ENCODE assay signal across 1 cellular context in genomic region chr7:21365866-21366624, GRCh38.
A peak's percentile ranks its signal among the peaks of the same experiment; 100 is the strongest.
TF ChIP-seq lines count a peak whose summit lies in the region.

No MANE protein-coding gene starts in this region.

TF ChIP-seq in HEK293, 187 proteins besides CTCF, POLR2A, EP300 and RAD21 (continued from another document and continues in another):
- no peak for TF ChIP-seq ZBTB26 (tag by site-specific recombination; optimal IDR thresholded peaks at IDR 0.05)
- no peak for TF ChIP-seq ZNF324 (tag by site-specific recombination; IDR thresholded peaks at IDR 0.05)
- no peak for TF ChIP-seq REPIN1 (tag by site-specific recombination; IDR thresholded peaks at IDR 0.05; ENCODE audit: low read depth)
- TF ChIP-seq SALL2 (tag by site-specific recombination; IDR thresholded peaks at IDR 0.05; ENCODE audit: borderline replicate concordance), result no peak
- TF ChIP-seq ZNF624 (tag by site-specific recombination; IDR thresholded peaks at IDR 0.05), result no peak
- no peak for TF ChIP-seq BCL11B (tag by site-specific recombination; IDR thresholded peaks at IDR 0.05; ENCODE audit: low read depth)
- TF ChIP-seq IKZF3 (tag by site-specific recombination; IDR thresholded peaks at IDR 0.05), result no peak
- TF ChIP-seq, protein P1, sequence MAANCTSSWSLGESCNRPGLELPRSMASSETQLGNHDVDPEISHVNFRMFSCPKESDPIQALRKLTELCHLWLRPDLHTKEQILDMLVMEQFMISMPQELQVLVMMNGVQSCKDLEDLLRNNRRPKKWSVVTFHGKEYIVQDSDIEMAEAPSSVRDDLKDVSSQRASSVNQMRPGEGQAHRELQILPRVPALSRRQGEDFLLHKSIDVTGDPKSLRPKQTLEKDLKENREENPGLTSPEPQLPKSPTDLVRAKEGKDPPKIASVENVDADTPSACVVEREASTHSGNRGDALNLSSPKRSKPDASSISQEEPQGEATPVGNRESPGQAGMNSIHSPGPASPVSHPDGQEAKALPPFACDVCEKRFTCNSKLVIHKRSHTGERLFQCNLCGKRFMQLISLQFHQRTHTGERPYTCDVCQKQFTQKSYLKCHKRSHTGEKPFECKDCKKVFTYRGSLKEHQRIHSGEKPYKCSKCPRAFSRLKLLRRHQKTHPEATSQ (tag by site-specific recombination; IDR thresholded peaks at IDR 0.05), result no peak
- TF ChIP-seq ZNF791 (tag by site-specific recombination; IDR thresholded peaks at IDR 0.05), result no peak
- no peak for TF ChIP-seq ZNF837 (tag by site-specific recombination; IDR thresholded peaks at IDR 0.05)
- peak; percentile 43; the same call in 1 of the 2 replicates for TF ChIP-seq KLF8 (tag by site-specific recombination; IDR thresholded peaks at IDR 0.05)
- TF ChIP-seq ZNF785 (tag by site-specific recombination; IDR thresholded peaks at IDR 0.05), result no peak
- TF ChIP-seq KLF7 (tag by site-specific recombination; IDR thresholded peaks at IDR 0.05; ENCODE audit: borderline replicate concordance), result no peak
- no peak for TF ChIP-seq KLF9 (tag by site-specific recombination; IDR thresholded peaks at IDR 0.05; ENCODE audit: low read depth)
- no peak for TF ChIP-seq ZNF529 (tag by site-specific recombination; IDR thresholded peaks at IDR 0.05; ENCODE audit: insufficient replicate concordance)
- TF ChIP-seq ZNF16 (tag by site-specific recombination; IDR thresholded peaks at IDR 0.05; ENCODE audit: low read depth), result no peak
- TF ChIP-seq ZNF2 (tag by site-specific recombination; IDR thresholded peaks at IDR 0.05), result no peak
- TF ChIP-seq ZNF596 (tag by site-specific recombination; IDR thresholded peaks at IDR 0.05), result no peak
- TF ChIP-seq SCRT2 (tag by site-specific recombination; IDR thresholded peaks at IDR 0.05), result no peak
- no peak for TF ChIP-seq KLF1 (tag by site-specific recombination; IDR thresholded peaks at IDR 0.05)
- no peak for TF ChIP-seq ZNF768 (tag by site-specific recombination; IDR thresholded peaks at IDR 0.05)
- no peak for TF ChIP-seq ZNF311 (tag by site-specific recombination; IDR thresholded peaks at IDR 0.05; ENCODE audit: borderline replicate concordance)
- no peak for TF ChIP-seq SCRT1 (tag by site-specific recombination; IDR thresholded peaks at IDR 0.05; ENCODE audit: borderline replicate concordance)
- no peak for TF ChIP-seq ZBTB8A (tag by site-specific recombination; IDR thresholded peaks at IDR 0.05)
- TF ChIP-seq YY2 (tag by site-specific recombination; IDR thresholded peaks at IDR 0.05), result no peak
- TF ChIP-seq ZNF677 (tag by site-specific recombination; IDR thresholded peaks at IDR 0.05), result no peak
- TF ChIP-seq, protein P2, sequence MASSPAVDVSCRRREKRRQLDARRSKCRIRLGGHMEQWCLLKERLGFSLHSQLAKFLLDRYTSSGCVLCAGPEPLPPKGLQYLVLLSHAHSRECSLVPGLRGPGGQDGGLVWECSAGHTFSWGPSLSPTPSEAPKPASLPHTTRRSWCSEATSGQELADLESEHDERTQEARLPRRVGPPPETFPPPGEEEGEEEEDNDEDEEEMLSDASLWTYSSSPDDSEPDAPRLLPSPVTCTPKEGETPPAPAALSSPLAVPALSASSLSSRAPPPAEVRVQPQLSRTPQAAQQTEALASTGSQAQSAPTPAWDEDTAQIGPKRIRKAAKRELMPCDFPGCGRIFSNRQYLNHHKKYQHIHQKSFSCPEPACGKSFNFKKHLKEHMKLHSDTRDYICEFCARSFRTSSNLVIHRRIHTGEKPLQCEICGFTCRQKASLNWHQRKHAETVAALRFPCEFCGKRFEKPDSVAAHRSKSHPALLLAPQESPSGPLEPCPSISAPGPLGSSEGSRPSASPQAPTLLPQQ (tag by site-specific recombination; IDR thresholded peaks at IDR 0.05), result peak; percentile 34; the same call in 1 of the 2 replicates
- TF ChIP-seq BCL11A (tag by site-specific recombination; IDR thresholded peaks at IDR 0.05; ENCODE audit: low read depth), result no peak
- no peak for TF ChIP-seq ZNF169 (tag by site-specific recombination; IDR thresholded peaks at IDR 0.05)
- no peak for TF ChIP-seq ZSCAN16 (tag by site-specific recombination; IDR thresholded peaks at IDR 0.05)
- TF ChIP-seq ZNF426 (tag by site-specific recombination; IDR thresholded peaks at IDR 0.05), result no peak
- TF ChIP-seq GLI4 (tag by site-specific recombination; IDR thresholded peaks at IDR 0.05), result no peak
- TF ChIP-seq ZNF433 (tag by site-specific recombination; IDR thresholded peaks at IDR 0.05; ENCODE audit: low read depth), result no peak
- TF ChIP-seq ZNF366 (tag by site-specific recombination; conservative IDR thresholded peaks at IDR 0.05), result peak; percentile 65
- peak; percentile 37; the same call in 1 of the 2 replicates for TF ChIP-seq TSHZ1 (tag by site-specific recombination; IDR thresholded peaks at IDR 0.05; ENCODE audit: borderline replicate concordance)
- no peak for TF ChIP-seq ZNF548 (tag by site-specific recombination; IDR thresholded peaks at IDR 0.05)
- TF ChIP-seq ZNF10 (tag by site-specific recombination; IDR thresholded peaks at IDR 0.05), result no peak
- peak; percentile 35; the same call in 1 of the 2 replicates for TF ChIP-seq ZXDB (tag by site-specific recombination; IDR thresholded peaks at IDR 0.05)
- no peak for TF ChIP-seq ZNF654 (tag by site-specific recombination; IDR thresholded peaks at IDR 0.05; ENCODE audit: low read depth)
- peak; percentile 40; the same call in 1 of the 2 replicates for TF ChIP-seq ZEB2 (tag by site-specific recombination; IDR thresholded peaks at IDR 0.05)
- no peak for TF ChIP-seq ZBTB49 (tag by site-specific recombination; IDR thresholded peaks at IDR 0.05; ENCODE audit: low read depth)
- TF ChIP-seq FEZF1 (tag by site-specific recombination; IDR thresholded peaks at IDR 0.05), result peak; percentile 39
- no peak for TF ChIP-seq ZNF140 (tag by site-specific recombination; IDR thresholded peaks at IDR 0.05)
- TF ChIP-seq ZNF274 (IDR thresholded peaks at IDR 0.05; ENCODE audit: low read length), result no peak
- no peak for TF ChIP-seq ZNF274 (tag by site-specific recombination; IDR thresholded peaks at IDR 0.05; ENCODE audit: borderline replicate concordance)
- TF ChIP-seq ZNF280D (tag by site-specific recombination; IDR thresholded peaks at IDR 0.05), result no peak
- no peak for TF ChIP-seq MZF1 (tag by site-specific recombination; IDR thresholded peaks at IDR 0.05; ENCODE audit: borderline replicate concordance)
- TF ChIP-seq ZNF518A (tag by site-specific recombination; conservative IDR thresholded peaks at IDR 0.05; ENCODE audit: low read depth), result no peak
